ENCODE assay signal across 18 cellular contexts in genomic region chr1:63537006-63537405, GRCh38.
"Had no signal": no experiment of that assay in that cellular context is flagged by ENCODE, and none has a peak within 500 bp of the region (broad histone marks: within the 10 kb centered on the region; RNA-seq: fewer than 3 reads in every experiment).

No MANE protein-coding gene starts in this region.

- ATAC-seq: Panc1, PC-3, SK-N-SH treated with all-trans-retinoic acid at 6 μM for 48 hours had no signal

- DNase-seq: KBM-7, MV-4-11, NCI-H1048, NCI-H1105, NCI-H1417, NCI-H1436 treated with DMSO at 0.1 percent for 48 hours, NCI-H1694, NCI-H187 treated with DMSO at 0.1 percent for 48 hours, NCI-H2029 treated with DMSO at 0.1 percent for 48 hours, NCI-H2227 treated with DMSO at 0.1 percent for 48 hours, NCI-H524, NCI-H526 treated with DMSO at 0.1 percent for 48 hours, NCI-H748 treated with DMSO at 0.1 percent for 48 hours, PC-3, SHP77 had no signal

- H3K27ac ChIP-seq: RWPE1 had no signal
